In the genomic region with DNA sequence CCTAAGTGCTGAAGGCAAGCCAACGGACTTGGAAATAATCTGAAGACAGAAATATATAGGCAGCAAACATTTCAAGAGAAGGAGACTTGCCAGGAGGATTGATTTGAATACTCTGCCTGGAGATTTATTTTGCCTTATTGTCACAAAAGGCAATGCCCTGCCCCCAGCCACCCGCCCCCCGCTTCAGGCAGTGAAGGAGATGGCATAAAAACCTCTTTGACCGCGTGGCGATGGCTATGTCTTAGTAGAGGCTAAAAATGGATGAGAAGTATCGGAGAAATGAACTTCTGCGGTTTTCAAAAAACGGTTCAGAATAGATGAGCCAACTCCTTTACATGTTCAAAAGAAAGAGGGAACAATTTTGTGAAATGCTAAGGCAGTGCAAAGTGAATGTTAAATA, we compare ENCODE assay signal across 1 cellular context.
TF ChIP-seq lines count a peak whose summit lies in the region.

No MANE protein-coding gene starts in this region.

TF ChIP-seq in GM23338, 12 proteins besides CTCF, POLR2A, EP300 and RAD21 (continued from another document):
- TF ChIP-seq, protein P1, sequence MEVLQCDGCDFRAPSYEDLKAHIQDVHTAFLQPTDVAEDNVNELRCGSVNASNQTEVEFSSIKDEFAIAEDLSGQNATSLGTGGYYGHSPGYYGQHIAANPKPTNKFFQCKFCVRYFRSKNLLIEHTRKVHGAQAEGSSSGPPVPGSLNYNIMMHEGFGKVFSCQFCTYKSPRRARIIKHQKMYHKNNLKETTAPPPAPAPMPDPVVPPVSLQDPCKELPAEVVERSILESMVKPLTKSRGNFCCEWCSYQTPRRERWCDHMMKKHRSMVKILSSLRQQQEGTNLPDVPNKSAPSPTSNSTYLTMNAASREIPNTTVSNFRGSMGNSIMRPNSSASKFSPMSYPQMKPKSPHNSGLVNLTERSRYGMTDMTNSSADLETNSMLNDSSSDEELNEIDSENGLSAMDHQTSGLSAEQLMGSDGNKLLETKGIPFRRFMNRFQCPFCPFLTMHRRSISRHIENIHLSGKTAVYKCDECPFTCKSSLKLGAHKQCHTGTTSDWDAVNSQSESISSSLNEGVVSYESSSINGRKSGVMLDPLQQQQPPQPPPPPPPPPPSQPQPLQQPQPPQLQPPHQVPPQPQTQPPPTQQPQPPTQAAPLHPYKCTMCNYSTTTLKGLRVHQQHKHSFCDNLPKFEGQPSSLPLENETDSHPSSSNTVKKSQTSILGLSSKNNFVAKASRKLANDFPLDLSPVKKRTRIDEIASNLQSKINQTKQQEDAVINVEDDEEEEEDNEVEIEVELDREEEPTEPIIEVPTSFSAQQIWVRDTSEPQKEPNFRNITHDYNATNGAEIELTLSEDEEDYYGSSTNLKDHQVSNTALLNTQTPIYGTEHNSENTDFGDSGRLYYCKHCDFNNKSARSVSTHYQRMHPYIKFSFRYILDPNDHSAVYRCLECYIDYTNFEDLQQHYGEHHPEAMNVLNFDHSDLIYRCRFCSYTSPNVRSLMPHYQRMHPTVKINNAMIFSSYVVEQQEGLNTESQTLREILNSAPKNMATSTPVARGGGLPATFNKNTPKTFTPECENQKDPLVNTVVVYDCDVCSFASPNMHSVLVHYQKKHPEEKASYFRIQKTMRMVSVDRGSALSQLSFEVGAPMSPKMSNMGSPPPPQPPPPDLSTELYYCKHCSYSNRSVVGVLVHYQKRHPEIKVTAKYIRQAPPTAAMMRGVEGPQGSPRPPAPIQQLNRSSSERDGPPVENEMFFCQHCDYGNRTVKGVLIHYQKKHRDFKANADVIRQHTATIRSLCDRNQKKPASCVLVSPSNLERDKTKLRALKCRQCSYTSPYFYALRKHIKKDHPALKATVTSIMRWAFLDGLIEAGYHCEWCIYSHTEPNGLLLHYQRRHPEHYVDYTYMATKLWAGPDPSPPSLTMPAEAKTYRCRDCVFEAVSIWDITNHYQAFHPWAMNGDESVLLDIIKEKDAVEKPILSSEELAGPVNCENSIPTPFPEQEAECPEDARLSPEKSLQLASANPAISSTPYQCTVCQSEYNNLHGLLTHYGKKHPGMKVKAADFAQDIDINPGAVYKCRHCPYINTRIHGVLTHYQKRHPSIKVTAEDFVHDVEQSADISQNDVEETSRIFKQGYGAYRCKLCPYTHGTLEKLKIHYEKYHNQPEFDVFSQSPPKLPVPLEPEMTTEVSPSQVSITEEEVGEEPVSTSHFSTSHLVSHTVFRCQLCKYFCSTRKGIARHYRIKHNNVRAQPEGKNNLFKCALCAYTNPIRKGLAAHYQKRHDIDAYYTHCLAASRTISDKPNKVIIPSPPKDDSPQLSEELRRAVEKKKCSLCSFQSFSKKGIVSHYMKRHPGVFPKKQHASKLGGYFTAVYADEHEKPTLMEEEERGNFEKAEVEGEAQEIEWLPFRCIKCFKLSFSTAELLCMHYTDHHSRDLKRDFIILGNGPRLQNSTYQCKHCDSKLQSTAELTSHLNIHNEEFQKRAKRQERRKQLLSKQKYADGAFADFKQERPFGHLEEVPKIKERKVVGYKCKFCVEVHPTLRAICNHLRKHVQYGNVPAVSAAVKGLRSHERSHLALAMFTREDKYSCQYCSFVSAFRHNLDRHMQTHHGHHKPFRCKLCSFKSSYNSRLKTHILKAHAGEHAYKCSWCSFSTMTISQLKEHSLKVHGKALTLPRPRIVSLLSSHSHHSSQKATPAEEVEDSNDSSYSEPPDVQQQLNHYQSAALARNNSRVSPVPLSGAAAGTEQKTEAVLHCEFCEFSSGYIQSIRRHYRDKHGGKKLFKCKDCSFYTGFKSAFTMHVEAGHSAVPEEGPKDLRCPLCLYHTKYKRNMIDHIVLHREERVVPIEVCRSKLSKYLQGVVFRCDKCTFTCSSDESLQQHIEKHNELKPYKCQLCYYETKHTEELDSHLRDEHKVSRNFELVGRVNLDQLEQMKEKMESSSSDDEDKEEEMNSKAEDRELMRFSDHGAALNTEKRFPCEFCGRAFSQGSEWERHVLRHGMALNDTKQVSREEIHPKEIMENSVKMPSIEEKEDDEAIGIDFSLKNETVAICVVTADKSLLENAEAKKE (CRISPR knock-in tag; IDR thresholded peaks at IDR 0.05), result no peak
- TF ChIP-seq, protein P2, sequence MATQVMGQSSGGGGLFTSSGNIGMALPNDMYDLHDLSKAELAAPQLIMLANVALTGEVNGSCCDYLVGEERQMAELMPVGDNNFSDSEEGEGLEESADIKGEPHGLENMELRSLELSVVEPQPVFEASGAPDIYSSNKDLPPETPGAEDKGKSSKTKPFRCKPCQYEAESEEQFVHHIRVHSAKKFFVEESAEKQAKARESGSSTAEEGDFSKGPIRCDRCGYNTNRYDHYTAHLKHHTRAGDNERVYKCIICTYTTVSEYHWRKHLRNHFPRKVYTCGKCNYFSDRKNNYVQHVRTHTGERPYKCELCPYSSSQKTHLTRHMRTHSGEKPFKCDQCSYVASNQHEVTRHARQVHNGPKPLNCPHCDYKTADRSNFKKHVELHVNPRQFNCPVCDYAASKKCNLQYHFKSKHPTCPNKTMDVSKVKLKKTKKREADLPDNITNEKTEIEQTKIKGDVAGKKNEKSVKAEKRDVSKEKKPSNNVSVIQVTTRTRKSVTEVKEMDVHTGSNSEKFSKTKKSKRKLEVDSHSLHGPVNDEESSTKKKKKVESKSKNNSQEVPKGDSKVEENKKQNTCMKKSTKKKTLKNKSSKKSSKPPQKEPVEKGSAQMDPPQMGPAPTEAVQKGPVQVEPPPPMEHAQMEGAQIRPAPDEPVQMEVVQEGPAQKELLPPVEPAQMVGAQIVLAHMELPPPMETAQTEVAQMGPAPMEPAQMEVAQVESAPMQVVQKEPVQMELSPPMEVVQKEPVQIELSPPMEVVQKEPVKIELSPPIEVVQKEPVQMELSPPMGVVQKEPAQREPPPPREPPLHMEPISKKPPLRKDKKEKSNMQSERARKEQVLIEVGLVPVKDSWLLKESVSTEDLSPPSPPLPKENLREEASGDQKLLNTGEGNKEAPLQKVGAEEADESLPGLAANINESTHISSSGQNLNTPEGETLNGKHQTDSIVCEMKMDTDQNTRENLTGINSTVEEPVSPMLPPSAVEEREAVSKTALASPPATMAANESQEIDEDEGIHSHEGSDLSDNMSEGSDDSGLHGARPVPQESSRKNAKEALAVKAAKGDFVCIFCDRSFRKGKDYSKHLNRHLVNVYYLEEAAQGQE (IDR thresholded peaks at IDR 0.05; ENCODE audit: unreplicated experiment), result no peak
- TF ChIP-seq CREB1 (CRISPR knock-in tag; IDR thresholded peaks at IDR 0.05; ENCODE audit: low read depth) (no peak), ZNF331 (CRISPR knock-in tag; IDR thresholded peaks at IDR 0.05; ENCODE audit: low read depth) (no peak)
